In the genomic region with DNA sequence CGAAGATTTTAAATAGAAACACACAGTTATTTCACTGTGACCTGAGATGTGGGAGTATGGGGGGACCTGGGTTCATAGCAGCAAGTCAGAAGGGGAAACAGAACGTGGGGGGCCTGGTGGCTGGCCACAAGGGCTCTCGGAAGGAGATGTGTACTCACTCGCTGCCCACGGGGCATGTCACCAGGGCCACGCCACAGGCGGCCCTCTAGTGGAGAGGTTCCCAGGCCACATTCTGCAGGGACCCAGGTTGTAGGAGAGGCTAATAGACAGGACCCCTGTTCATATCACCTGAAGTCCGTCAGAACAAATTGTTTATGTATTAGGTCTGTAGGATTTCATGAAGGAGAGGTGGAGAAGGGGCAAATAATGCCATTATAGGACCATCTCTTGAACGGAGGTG, we compare ENCODE assay signal across 2 cellular contexts.
TF ChIP-seq lines count a peak whose summit lies in the region.

No MANE protein-coding gene starts in this region.

TF ChIP-seq in GM12891, 5 proteins besides CTCF, POLR2A, EP300 and RAD21:
- no peak for TF ChIP-seq POLR2AphosphoS5 (IDR thresholded peaks at IDR 0.05; ENCODE audit: low read depth, low read length)
- TF ChIP-seq SPI1 (IDR thresholded peaks at IDR 0.05; ENCODE audit: low read depth, low read length), result no peak
- no peak for TF ChIP-seq PAX5 (IDR thresholded peaks at IDR 0.05; ENCODE audit: insufficient read depth, low read length, severe bottlenecking)
- TF ChIP-seq POU2F2 (IDR thresholded peaks at IDR 0.05; ENCODE audit: low read depth, low read length), result no peak
- TF ChIP-seq TAF1 (IDR thresholded peaks at IDR 0.05; ENCODE audit: low read depth, low read length), result no peak

TF ChIP-seq in HepG2, 621 proteins besides CTCF, POLR2A, EP300 and RAD21:
- no peak for TF ChIP-seq ZNF644 (CRISPR knock-in tag; IDR thresholded peaks at IDR 0.05; ENCODE audit: low read depth)
- no peak for TF ChIP-seq HIVEP1 (CRISPR knock-in tag; IDR thresholded peaks at IDR 0.05)
- TF ChIP-seq STAG1 (CRISPR knock-in tag; IDR thresholded peaks at IDR 0.05), result peak; percentile 59
TF ChIP-seq in HepG2: peak in this region for 1.
